ENCODE assay signal across 16 cellular contexts in the genomic region with DNA sequence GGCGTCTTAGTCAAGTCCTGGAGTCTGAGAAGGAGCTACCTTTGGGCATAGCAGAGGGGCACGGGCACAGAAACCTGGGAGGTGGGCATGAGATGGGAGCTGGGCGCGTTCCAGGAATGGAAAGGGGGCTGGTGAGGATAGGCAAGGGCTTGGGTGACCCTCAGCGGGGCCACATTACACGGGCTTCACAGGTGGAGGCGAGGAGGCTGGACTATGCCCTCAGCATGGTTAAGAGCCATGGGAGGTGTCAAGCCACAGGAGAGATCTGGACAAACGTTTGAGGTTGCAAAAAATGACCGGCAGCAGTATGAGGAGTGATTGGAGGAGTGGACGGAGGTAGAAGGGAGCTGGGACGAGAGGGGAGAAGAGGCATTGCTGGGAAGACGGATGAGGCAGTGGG. TPM values are rescaled to one million over a fixed set of nuclear protein-coding genes. Genes with fewer than 3 reads are reported as not detected.
DNase-seq lines count a peak whose midpoint lies in the region; ATAC-seq and TF ChIP-seq lines count a peak whose summit lies in the region.
"Had no signal": no experiment of that assay in that cellular context is flagged by ENCODE, and none has a peak within 500 bp of the region (broad histone marks: within the 10 kb centered on the region; RNA-seq: fewer than 3 reads in every experiment).

No MANE protein-coding gene starts in this region.

- no peak overlapping the region for H3K4ac ChIP-seq in trophoblast cell (ENCODE audit: low read depth, low read length)

- intact Hi-C loops in CD14-positive monocyte (cut with micrococcal nuclease): no loop called here
- intact Hi-C loops in HCT116 (cut with micrococcal nuclease): no loop called here

- no CpG with 5 or more reads among the region's 12 CpGs for WGBS in trophoblast cell (ENCODE audit: extremely low coverage, insufficient coverage, insufficient read length)
- 91 to 93% methylated on average over 12 of the region's 12 CpGs for WGBS in GM23248 (ENCODE audit: low coverage in 1 of 2, low lambda C conversion rate in 2 of 2, missing lambda C conversion rate in 2 of 2), 2 experiments

- H2AFZ ChIP-seq in HCT116 (ENCODE audit: low read depth, low read length, poor library complexity, severe bottlenecking) (no peak overlapping the region), trophoblast cell (ENCODE audit: insufficient read depth, low read length, poor library complexity) (no peak overlapping the region), GM23248 (no peak overlapping the region)

- peaks cover 17 to 36% of the 10 kb centered on the region in 2 experiments for H3K4me1 ChIP-seq in HCT116 (ENCODE audit: control insufficient read depth in 1 of 2, insufficient read depth in 2 of 2, low read length in 2 of 2)
- no peaks in the 10 kb centered on the region for H3K4me1 ChIP-seq in trophoblast cell (ENCODE audit: control insufficient read depth in 1 of 2, insufficient read depth in 2 of 2, low read length in 2 of 2)
- peaks cover 5% of the 10 kb centered on the region; the same call in 1 of the 2 replicates for H3K4me1 ChIP-seq in GM23248 (ENCODE audit: insufficient read depth)

- H2BK12ac ChIP-seq in trophoblast cell (ENCODE audit: low read length): no peak overlapping the region

- ATAC-seq in HCT116 (no peak), GM18868 (IDR thresholded peaks at IDR 0.05; ENCODE audit: unreplicated experiment) (no peak)
- ATAC-seq: GM12878 had no signal

- peak overlapping the region; percentile 38 for H3K18ac ChIP-seq in trophoblast cell (ENCODE audit: low read length)

- no peak overlapping the region for H2AK5ac ChIP-seq in trophoblast cell (ENCODE audit: low read length)

- H3K4me2 ChIP-seq in HCT116 (ENCODE audit: low read length) (peak overlapping the region; percentile 25), trophoblast cell (ENCODE audit: low read length) (no peak overlapping the region), GM23248 (ENCODE audit: unreplicated experiment) (no peak overlapping the region)

- CTCF ChIA-PET in HCT116 (lab: Charles Lee): no interaction called here

- no peak overlapping the region for H2BK5ac ChIP-seq in trophoblast cell (ENCODE audit: low read depth, low read length, poor library complexity)

- H3K4me1 Mint-ChIP-seq in CD14-positive monocyte: peaks cover 37% of the 10 kb centered on the region
- peaks cover 44% of the 10 kb centered on the region for H3K4me1 Mint-ChIP-seq in endothelial cell (ENCODE audit: unreplicated experiment)

- H2BK120ac ChIP-seq in trophoblast cell (ENCODE audit: insufficient read depth, low read length, poor library complexity): no peak overlapping the region

- POLR2A ChIA-PET in HCT116 (lab: Charles Lee): interaction anchor here (1.2 kb wide), 1 partner anchor 144 kb away, joined by 3 read pairs; no protein-coding TSS in a partner anchor

- no peak overlapping the region for H3K14ac ChIP-seq in trophoblast cell (ENCODE audit: low read length)

- no peaks in the 10 kb centered on the region for H3F3A ChIP-seq in GM23248 (ENCODE audit: insufficient read depth)

- no peak for TF ChIP-seq CTCF in CD14-positive monocyte (IDR thresholded peaks at IDR 0.05)
- TF ChIP-seq CTCF in HCT116 (IDR thresholded peaks at IDR 0.05 in 2 of 3, conservative IDR thresholded peaks at IDR 0.05 in 1 of 3; ENCODE audit: borderline replicate concordance in 1 of 3, insufficient read depth in 1 of 3, low read depth in 2 of 3, low read length in 2 of 3): no peak
- TF ChIP-seq CTCF in endothelial cell (IDR thresholded peaks at IDR 0.05; ENCODE audit: unreplicated experiment): no peak

- H4K20me1 ChIP-seq in HCT116 (ENCODE audit: insufficient read depth): no peaks in the 10 kb centered on the region
- H4K20me1 ChIP-seq in GM23248 (ENCODE audit: insufficient read depth): no peaks in the 10 kb centered on the region

- no TSS peak for BruUV-seq in HCT116 (replicated peaks; lab: Mats Ljungman, UMichigan)

- H3K36me3 ChIP-seq in HCT116 (ENCODE audit: control insufficient read depth in 1 of 2, insufficient read depth in 2 of 2, low read length in 2 of 2) (peaks cover 13 to 15% of the 10 kb centered on the region in 2 experiments; a peak in 3 of 4 replicates), trophoblast cell (ENCODE audit: control insufficient read depth in 1 of 2, insufficient read depth in 2 of 2, low read length in 2 of 2) (peaks cover 56 to 58% of the 10 kb centered on the region in 2 experiments), GM23248 (ENCODE audit: low read depth) (no peaks in the 10 kb centered on the region; the same call in 1 of the 2 replicates)

- H3K27me3 ChIP-seq in HCT116 (ENCODE audit: insufficient read depth, low read length) (no peaks in the 10 kb centered on the region), trophoblast cell (ENCODE audit: insufficient read depth, low read length) (no peaks in the 10 kb centered on the region), GM23248 (replicated peaks; ENCODE audit: insufficient read depth) (no peaks in the 10 kb centered on the region)
- H3K27me3 ChIP-seq: MG63 had no signal

- in situ Hi-C loops in GM23248 (cut with MboI): no loop called here

- H3K9ac ChIP-seq in HCT116 (ENCODE audit: low read length) (no peak overlapping the region), trophoblast cell (ENCODE audit: low read length) (no peak overlapping the region), GM23248 (no peak overlapping the region)

- H4K12ac ChIP-seq in trophoblast cell (ENCODE audit: low read depth, low read length): no peak overlapping the region

- H3K79me1 ChIP-seq in trophoblast cell (ENCODE audit: low read length): no peaks in the 10 kb centered on the region

- H3K9me3 Mint-ChIP-seq in CD14-positive monocyte (no peaks in the 10 kb centered on the region), endothelial cell (ENCODE audit: unreplicated experiment) (no peaks in the 10 kb centered on the region)

- no peak overlapping the region for H3K4me3 Mint-ChIP-seq in CD14-positive monocyte
- peak overlapping the region; percentile 65 for H3K4me3 Mint-ChIP-seq in endothelial cell (ENCODE audit: unreplicated experiment)
- H3K4me3 Mint-ChIP-seq: CD4-positive, CD25-positive, alpha-beta regulatory T cell had no signal

- H3K27ac Mint-ChIP-seq in CD14-positive monocyte: peak overlapping the region in 4 of 7 donors; percentile 27 to 94 (median 56)
- peak overlapping the region; percentile 45 for H3K27ac Mint-ChIP-seq in endothelial cell (ENCODE audit: unreplicated experiment)

- H3K23ac ChIP-seq in trophoblast cell (ENCODE audit: low read length): no peak overlapping the region

- H4K91ac ChIP-seq in trophoblast cell (ENCODE audit: low read depth, low read length): no peak overlapping the region

- RAD21 ChIA-PET in HCT116 (lab: Charles Lee; ENCODE audit: low non-redundant PET in 1 of 2, low total read pairs in 2 of 2, uncharacterized antibody in 2 of 2, unreplicated experiment in 2 of 2): no interaction called here

- H3K27ac ChIP-seq in HCT116 (ENCODE audit: low read depth, low read length) (0 out of 2 replicates have a peak overlapping the region, but pooled peaks have one; percentile 17), trophoblast cell (ENCODE audit: low read depth, low read length) (no peak overlapping the region), GM23248 (no peak overlapping the region)

- DNase-seq in CD14-positive monocyte (ENCODE audit: low spot score) (no peak), HCT116 (ENCODE audit: low read depth, low spot score) (no peak), endothelial cell (ENCODE audit: low spot score) (no peak), trophoblast cell (no peak), nucleus accumbens (lab: John Stamatoyannopoulos, UW) (no peak), GM23248 (no peak)
- DNase-seq: CD4-positive, CD25-positive, alpha-beta regulatory T cell; MG63; NCI-H1092 treated with DMSO at 0.1 percent for 48 hours; NCI-H1694; NCI-H2171 treated with DMSO at 0.1 percent for 48 hours; NCI-H510A; SHP77 treated with DMSO at 0.1 percent for 48 hours had no signal

- H3K79me2 ChIP-seq in HCT116 (ENCODE audit: insufficient read depth, low read length): peaks cover 11% of the 10 kb centered on the region
- no peaks in the 10 kb centered on the region for H3K79me2 ChIP-seq in trophoblast cell (ENCODE audit: control insufficient read depth, insufficient read depth, low read length, poor library complexity)
- H3K79me2 ChIP-seq in GM23248 (ENCODE audit: insufficient read depth): peaks cover 7% of the 10 kb centered on the region

- H3K9me3 ChIP-seq in HCT116 (ENCODE audit: control insufficient read depth in 1 of 2, insufficient read depth in 1 of 2, low read depth in 1 of 2, low read length in 2 of 2): no peaks in the 10 kb centered on the region
- H3K9me3 ChIP-seq in trophoblast cell (ENCODE audit: insufficient read depth, low read depth, low read length): no peaks in the 10 kb centered on the region
- H3K9me3 ChIP-seq in GM23248 (ENCODE audit: low read depth): no peaks in the 10 kb centered on the region
- H3K9me3 ChIP-seq: MG63 had no signal

- no peak for TF ChIP-seq POLR2A in HCT116 (IDR thresholded peaks at IDR 0.05; ENCODE audit: borderline replicate concordance, extremely low read depth, insufficient read depth, insufficient read length)

- H3K4me3 ChIP-seq in HCT116 (replicated peaks in 1 of 2; ENCODE audit: low read depth in 1 of 2, low read length in 2 of 2) (no peak overlapping the region), trophoblast cell (ENCODE audit: low read depth, low read length) (no peak overlapping the region), GM23248 (no peak overlapping the region)
- H3K4me3 ChIP-seq: GM12878, MG63 had no signal

- H4K8ac ChIP-seq in trophoblast cell (ENCODE audit: low read depth, low read length): no peak overlapping the region

- H3K9me2 ChIP-seq in HCT116 (ENCODE audit: insufficient read depth) (no peaks in the 10 kb centered on the region), GM23248 (ENCODE audit: insufficient read depth) (no peaks in the 10 kb centered on the region)

- H3K27me3 Mint-ChIP-seq in CD14-positive monocyte (ENCODE audit: low read depth in 3 of 3): peaks cover 0 to 5% (median 4%) of the 10 kb centered on the region in 3 donors
- peaks cover 11% of the 10 kb centered on the region for H3K27me3 Mint-ChIP-seq in endothelial cell (ENCODE audit: unreplicated experiment)

- H3K36me3 Mint-ChIP-seq in CD14-positive monocyte (peaks cover 14 to 31% of the 10 kb centered on the region in 2 donors), endothelial cell (ENCODE audit: low read depth, unreplicated experiment) (peaks cover 44% of the 10 kb centered on the region)
- H3K36me3 Mint-ChIP-seq: CD4-positive, CD25-positive, alpha-beta regulatory T cell had no signal

- no peak for TF ChIP-seq RAD21 in HCT116 (IDR thresholded peaks at IDR 0.05; ENCODE audit: low read depth)

RNA-seq across cellular contexts. Expression of gene NECTIN2, which starts 21.5 kb away (rescaled TPM):
- polyA plus RNA-seq in CD14-positive monocyte: 10 to 100 TPM in 1 of 2 donors, 1 to 10 TPM in 1; 5.6 to 18.2 TPM
- total RNA-seq in HCT116 (2021; ENCODE audit: unreplicated experiment): 96.3 TPM
- 130 and 166 TPM in 2 replicates for polyA plus RNA-seq in HCT116 (2012)
- total RNA-seq in endothelial cell (ENCODE audit: unreplicated experiment): 342 TPM
- polyA plus RNA-seq in trophoblast cell (2013): 281 and 282 TPM in 2 replicates
- total RNA-seq in GM23248 (2014; rRNA removed; shearing (Covaris generic)): 71.7 and 88.7 TPM in 2 replicates
- 60.5 and 63.0 TPM in 2 replicates for polyA plus RNA-seq in GM23248 (2016; fragmentation: Nextera tagmentation; extraction: Ambion mirVana)
- polyA plus RNA-seq: CD4-positive, CD25-positive, alpha-beta regulatory T cell had no signal

RNA-seq across cellular contexts. Expression of gene TOMM40, which starts 23.5 kb away (rescaled TPM):
- polyA plus RNA-seq in CD14-positive monocyte (10 to 100 TPM; 15.0 to 16.4 TPM), GM23248 (2016; fragmentation: Nextera tagmentation; extraction: Ambion mirVana) (54.6 and 54.7 TPM in 2 replicates)
- total RNA-seq in HCT116 (2021; ENCODE audit: unreplicated experiment) (178 TPM), endothelial cell (ENCODE audit: unreplicated experiment) (60.5 TPM)
- 103 and 112 TPM in 2 replicates for polyA plus RNA-seq in HCT116 (2012)
- polyA plus RNA-seq in trophoblast cell (2013): 49.1 and 50.5 TPM in 2 replicates
- total RNA-seq in GM23248 (2014; rRNA removed; shearing (Covaris generic)): 52.9 and 72.5 TPM in 2 replicates

RNA-seq across cellular contexts. Expression of gene APOE, which starts 38.0 kb away (rescaled TPM):
- polyA plus RNA-seq in CD14-positive monocyte (under 1 TPM in 1 of 2 donors, not detected in 1; 0.30 TPM), GM23248 (2016; fragmentation: Nextera tagmentation; extraction: Ambion mirVana) (0.60 and 0.87 TPM in 2 replicates)
- total RNA-seq in HCT116 (2021; ENCODE audit: unreplicated experiment) (7.2 TPM), endothelial cell (ENCODE audit: unreplicated experiment) (258 TPM)
- polyA plus RNA-seq in HCT116 (2012): 1.4 and 2.1 TPM in 2 replicates
- polyA plus RNA-seq in trophoblast cell (2013): 836 and 837 TPM in 2 replicates
- total RNA-seq in GM23248 (2014; rRNA removed; shearing (Covaris generic)): 0.76 TPM in 1 of 2 replicates, not detected in the other
- polyA plus RNA-seq: CD4-positive, CD25-positive, alpha-beta regulatory T cell had no signal

RNA-seq across cellular contexts. Expression of gene APOC1, which starts 46.8 kb away (rescaled TPM):
- not detected for polyA plus RNA-seq in CD14-positive monocyte
- total RNA-seq in HCT116 (2021; ENCODE audit: unreplicated experiment): 5.1 TPM
- polyA plus RNA-seq in HCT116 (2012): 0.32 and 0.51 TPM in 2 replicates
- 44.8 TPM for total RNA-seq in endothelial cell (ENCODE audit: unreplicated experiment)
- 192 and 210 TPM in 2 replicates for polyA plus RNA-seq in trophoblast cell (2013)
- not detected in 2 replicates for total RNA-seq in GM23248 (2014; rRNA removed; shearing (Covaris generic))
- polyA plus RNA-seq in GM23248 (2016; fragmentation: Nextera tagmentation; extraction: Ambion mirVana): 0.49 TPM in 1 of 2 replicates, not detected in the other
- total RNA-seq: CD4-positive, CD25-positive, alpha-beta regulatory T cell; H4 had no signal
- polyA plus RNA-seq: CD4-positive, CD25-positive, alpha-beta regulatory T cell had no signal

RNA-seq across cellular contexts. Expression of gene BCAM, which starts 58.7 kb away (rescaled TPM):
- polyA plus RNA-seq in CD14-positive monocyte: not detected
- 78.7 TPM for total RNA-seq in HCT116 (2021; ENCODE audit: unreplicated experiment)
- polyA plus RNA-seq in HCT116 (2012): 64.0 and 72.3 TPM in 2 replicates
- total RNA-seq in endothelial cell (ENCODE audit: unreplicated experiment): 6.9 TPM
- 33.0 and 36.2 TPM in 2 replicates for polyA plus RNA-seq in trophoblast cell (2013)
- total RNA-seq in GM23248 (2014; rRNA removed; shearing (Covaris generic)): 1.3 and 2.1 TPM in 2 replicates
- 1.4 and 1.5 TPM in 2 replicates for polyA plus RNA-seq in GM23248 (2016; fragmentation: Nextera tagmentation; extraction: Ambion mirVana)
- total RNA-seq: CD4-positive, CD25-positive, alpha-beta regulatory T cell had no signal
- polyA plus RNA-seq: CD4-positive, CD25-positive, alpha-beta regulatory T cell had no signal

Comparison
In these comparisons a context has a peak if more than half of its experiments do, and no peak if none do; other contexts are left out.
1. RNA of gene APOE, which starts 38.0 kb away (total RNA-seq): 258 TPM in endothelial cell (single experiment); 7.2 TPM in HCT116 (single experiment) and 0.76 TPM in GM23248; every median in the first group is over 10 times any median in the second.